In the genomic region with DNA sequence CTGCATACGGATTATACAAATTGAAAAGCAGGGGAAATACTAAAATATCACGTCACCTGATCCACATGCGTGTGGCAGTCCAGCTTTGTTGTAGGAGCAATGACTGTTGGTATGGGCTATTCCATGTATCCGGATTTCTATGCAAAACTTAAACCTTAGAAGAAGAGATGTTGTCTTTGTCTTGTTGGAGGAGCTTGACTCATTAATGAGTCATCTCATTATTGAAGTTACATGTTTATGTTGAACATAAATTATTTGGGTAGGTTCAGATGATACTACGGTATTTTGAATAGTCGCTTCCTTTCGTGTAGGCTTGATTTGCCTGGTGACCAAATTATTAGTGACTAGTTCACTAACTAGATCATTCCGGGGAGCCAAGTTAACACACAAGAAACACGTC, we compare ENCODE assay signal across 1 cellular context.
TF ChIP-seq lines count a peak whose summit lies in the region.

No MANE protein-coding gene starts in this region.

TF ChIP-seq in IMR-90, 13 proteins besides CTCF, POLR2A, EP300 and RAD21 (continued from another document):
- no peak for TF ChIP-seq ELK1 (IDR thresholded peaks at IDR 0.05; ENCODE audit: borderline replicate concordance, low read depth, low read length)
- TF ChIP-seq NFE2L2 (IDR thresholded peaks at IDR 0.05; ENCODE audit: low read depth, low read length): no peak
- 0 out of 2 replicates have a peak, but pooled peaks have one; percentile 41 for TF ChIP-seq FOS (IDR thresholded peaks at IDR 0.05; ENCODE audit: low read depth, low read length)
- no peak for TF ChIP-seq BHLHE40 (IDR thresholded peaks at IDR 0.05; ENCODE audit: low read depth, low read length)
- TF ChIP-seq CHD1 (IDR thresholded peaks at IDR 0.05; ENCODE audit: low read depth, low read length): no peak
- TF ChIP-seq RFX5 (IDR thresholded peaks at IDR 0.05; ENCODE audit: low read depth, low read length): no peak
